ENCODE assay signal across 8 cellular contexts in genomic region chr5:146183403-146183802, GRCh38. TPM values are rescaled to one million over a fixed set of nuclear protein-coding genes. Genes with fewer than 3 reads are reported as not detected.
DNase-seq lines count a peak whose midpoint lies in the region; ATAC-seq and TF ChIP-seq lines count a peak whose summit lies in the region.
"Not testable (repeated sequence)": the region's sequence is repeated elsewhere in the genome, so short reads cannot be mapped to it uniquely, and the experiment has no call there.

No MANE protein-coding gene starts in this region.

- TF ChIP-seq CTCF in AG10803 (conservative IDR thresholded peaks at IDR 0.05; ENCODE audit: low read length); neural crest cell (conservative IDR thresholded peaks at IDR 0.05): not testable (repeated sequence)

- H3K36me3 Mint-ChIP-seq in T-cell; immature natural killer cell; neural crest cell (ENCODE audit: low read depth): not testable (repeated sequence)
- H3K36me3 Mint-ChIP-seq in activated naive CD8-positive, alpha-beta T cell treated with anti-CD3 and anti-CD28 coated beads for 36 hours: peaks cover 30% of the 10 kb centered on the region
- peaks cover 26% of the 10 kb centered on the region for H3K36me3 Mint-ChIP-seq in stimulated activated naive CD8-positive, alpha-beta T cell treated with anti-CD3 and anti-CD28 coated beads, Interleukin-15, Interleukin-2, amounts not matched to agents 100 ng/mL and 50 ng/mL, for 24 hours (ENCODE audit: low read depth)

- not testable (repeated sequence) for DNase-seq in AG10803 (ENCODE audit: low read depth); activated naive CD8-positive, alpha-beta T cell treated with anti-CD3 and anti-CD28 coated beads for 36 hours; neural crest cell (ENCODE audit: low read depth, low spot score)
- DNase-seq in T-cell: peak in 2 of 34 experiments; percentile 11 to 16
- DNase-seq in immature natural killer cell: peak in 1 of 3 donors; percentile 25

- H3K27me3 Mint-ChIP-seq in T-cell; activated naive CD8-positive, alpha-beta T cell treated with anti-CD3 and anti-CD28 coated beads for 36 hours; neural crest cell (ENCODE audit: low read depth); stimulated activated naive CD8-positive, alpha-beta T cell treated with anti-CD3 and anti-CD28 coated beads, Interleukin-15, Interleukin-2, amounts not matched to agents 100 ng/mL and 50 ng/mL, for 24 hours: not testable (repeated sequence)
- peaks cover 6 to 10% (median 8%) of the 10 kb centered on the region in 3 donors for H3K27me3 Mint-ChIP-seq in immature natural killer cell (ENCODE audit: low read depth in 3 of 3)

- H3K4me1 ChIP-seq in HUES48 (ENCODE audit: control insufficient read depth, insufficient read depth, low read length); endocrine pancreas (ENCODE audit: control insufficient read depth, insufficient read depth, low read length): not testable (repeated sequence)

- not testable (repeated sequence) for ATAC-seq in T-cell (replicated peaks in 1 of 4)

- H3K4me3 ChIP-seq in AG10803 (ENCODE audit: low read length): peak overlapping the region; percentile 71
- H3K4me3 ChIP-seq in HUES48 (ENCODE audit: low read depth, low read length): peak overlapping the region; percentile 71; the same call in 1 of the 2 replicates
- H3K4me3 ChIP-seq in endocrine pancreas (ENCODE audit: control insufficient read depth, insufficient read depth, low read length): peak overlapping the region; percentile 38

- H3K9me3 Mint-ChIP-seq in T-cell; activated naive CD8-positive, alpha-beta T cell treated with anti-CD3 and anti-CD28 coated beads for 36 hours; immature natural killer cell; neural crest cell; stimulated activated naive CD8-positive, alpha-beta T cell treated with anti-CD3 and anti-CD28 coated beads, Interleukin-15, Interleukin-2, amounts not matched to agents 100 ng/mL and 50 ng/mL, for 24 hours: not testable (repeated sequence)

- H3K4me3 Mint-ChIP-seq in T-cell (peak overlapping the region; percentile 91 to 100 (median 97)), immature natural killer cell (peak overlapping the region; percentile 91 to 100 (median 96)), neural crest cell (peak overlapping the region; percentile 97)
- peak overlapping the region; percentile 99 for H3K4me3 Mint-ChIP-seq in activated naive CD8-positive, alpha-beta T cell treated with anti-CD3 and anti-CD28 coated beads for 36 hours
- H3K4me3 Mint-ChIP-seq in stimulated activated naive CD8-positive, alpha-beta T cell treated with anti-CD3 and anti-CD28 coated beads, Interleukin-15, Interleukin-2, amounts not matched to agents 100 ng/mL and 50 ng/mL, for 24 hours: peak overlapping the region; percentile 97

- H3K4me1 Mint-ChIP-seq in T-cell: peaks cover 27 to 28% (median 28%) of the 10 kb centered on the region in 3 donors
- peaks cover 23% of the 10 kb centered on the region for H3K4me1 Mint-ChIP-seq in activated naive CD8-positive, alpha-beta T cell treated with anti-CD3 and anti-CD28 coated beads for 36 hours
- H3K4me1 Mint-ChIP-seq in immature natural killer cell: peaks cover 21% of the 10 kb centered on the region in 2 donors
- H3K4me1 Mint-ChIP-seq in neural crest cell: peaks cover 17% of the 10 kb centered on the region
- H3K4me1 Mint-ChIP-seq in stimulated activated naive CD8-positive, alpha-beta T cell treated with anti-CD3 and anti-CD28 coated beads, Interleukin-15, Interleukin-2, amounts not matched to agents 100 ng/mL and 50 ng/mL, for 24 hours (ENCODE audit: low read depth): peaks cover 43% of the 10 kb centered on the region

- H3K9me3 ChIP-seq in HUES48 (ENCODE audit: control insufficient read depth, insufficient read depth, low read length); endocrine pancreas (ENCODE audit: control insufficient read depth, low read length): not testable (repeated sequence)

- CTCF ChIA-PET in T-cell (lab: Charles Lee): not testable (repeated sequence)

- not testable (repeated sequence) for H3K27me3 ChIP-seq in HUES48 (ENCODE audit: control insufficient read depth, insufficient read depth, low read length); endocrine pancreas (ENCODE audit: control insufficient read depth, insufficient read depth, low read length)

- peaks cover 18% of the 10 kb centered on the region for H3K36me3 ChIP-seq in HUES48 (ENCODE audit: control insufficient read depth, insufficient read depth, low read length)
- not testable (repeated sequence) for H3K36me3 ChIP-seq in endocrine pancreas (ENCODE audit: control insufficient read depth, insufficient read depth, low read length)

- H3K27ac Mint-ChIP-seq in T-cell (peak overlapping the region; percentile 93 to 97), immature natural killer cell (peak overlapping the region in 3 of 6 donors; percentile 90 to 96 (median 92))
- H3K27ac Mint-ChIP-seq in activated naive CD8-positive, alpha-beta T cell treated with anti-CD3 and anti-CD28 coated beads for 36 hours: peak overlapping the region; percentile 99
- not testable (repeated sequence) for H3K27ac Mint-ChIP-seq in neural crest cell (ENCODE audit: unreplicated experiment)
- peak overlapping the region; percentile 98 for H3K27ac Mint-ChIP-seq in stimulated activated naive CD8-positive, alpha-beta T cell treated with anti-CD3 and anti-CD28 coated beads, Interleukin-15, Interleukin-2, amounts not matched to agents 100 ng/mL and 50 ng/mL, for 24 hours

- H3K9ac ChIP-seq in HUES48 (ENCODE audit: low read depth, low read length); endocrine pancreas (ENCODE audit: control insufficient read depth, insufficient read depth, low read length): not testable (repeated sequence)

- not testable (repeated sequence) for H3K27ac ChIP-seq in HUES48 (ENCODE audit: low read depth, low read length)

- POLR2A ChIA-PET in T-cell (lab: Charles Lee): interaction anchor here (0.6 to 0.9 kb wide), 7 partner anchors 9 to 48 kb away, joined by 3 to 5 read pairs (median 3); no protein-coding TSS in a partner anchor

RNA-seq across cellular contexts. Expression of gene LARS1, which starts 1.0 kb away (rescaled TPM):
- 100 to 1,000 TPM in 3 of 5 donors, 10 to 100 TPM in 2; 76.2 to 150 (median 138) TPM for total RNA-seq in T-cell
- 100 to 1,000 TPM; 171 to 175 TPM for total RNA-seq in activated naive CD8-positive, alpha-beta T cell treated with anti-CD3 and anti-CD28 coated beads for 36 hours
- polyA plus RNA-seq in immature natural killer cell: 10 to 100 TPM; 45.3 to 86.3 (median 72.6) TPM
- total RNA-seq in neural crest cell: 194 and 195 TPM in 2 replicates

RNA-seq across cellular contexts. Expression of gene RBM27, which starts 20.0 kb away (rescaled TPM):
- total RNA-seq in T-cell: 10 to 100 TPM; 19.1 to 26.1 (median 24.9) TPM
- total RNA-seq in activated naive CD8-positive, alpha-beta T cell treated with anti-CD3 and anti-CD28 coated beads for 36 hours: 10 to 100 TPM; 29.0 to 29.8 TPM
- polyA plus RNA-seq in immature natural killer cell: 1 to 10 TPM; 3.6 to 7.1 (median 5.8) TPM
- total RNA-seq in neural crest cell: 21.8 and 24.8 TPM in 2 replicates
